Comparison of ENCODE assay signal across 8 cellular contexts in the genomic region with DNA sequence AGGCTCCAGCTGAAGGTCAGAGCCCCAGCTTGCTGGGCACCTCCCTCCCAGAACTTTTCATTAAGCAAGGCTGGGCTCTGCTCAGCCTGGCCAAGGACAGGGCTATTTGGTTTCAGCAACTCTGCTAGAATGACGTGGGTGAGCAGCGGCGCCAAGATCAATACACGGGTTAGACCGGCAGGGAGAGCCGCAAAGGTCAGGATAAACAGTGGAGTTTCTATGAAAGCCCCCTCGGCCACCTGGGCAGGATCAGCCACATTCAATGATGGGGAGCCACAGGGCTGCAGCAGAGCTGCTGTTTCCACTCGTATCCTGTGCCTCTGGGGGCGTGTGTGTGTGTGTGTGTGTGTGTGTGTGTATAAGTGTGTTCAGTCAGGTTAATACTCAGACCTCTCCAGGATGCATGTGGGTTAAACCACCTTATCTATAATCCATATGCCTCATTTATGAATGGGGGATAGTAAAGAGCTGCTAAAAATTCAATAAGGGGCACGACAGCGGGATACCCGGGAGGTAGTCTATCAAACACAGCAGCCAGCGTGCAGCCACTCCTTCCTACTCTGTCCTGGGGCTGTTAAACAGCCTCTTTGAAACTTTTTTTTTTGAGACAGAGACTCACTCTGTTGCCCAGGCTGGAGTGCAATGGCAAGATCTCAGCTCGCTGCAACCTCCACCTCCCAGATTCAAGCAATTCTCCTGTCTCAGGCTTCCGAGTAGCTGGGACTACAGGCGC. TPM values are rescaled to one million over a fixed set of nuclear protein-coding genes. Genes with fewer than 3 reads are reported as not detected.
DNase-seq lines count a peak whose midpoint lies in the region; ATAC-seq and TF ChIP-seq lines count a peak whose summit lies in the region.

No MANE protein-coding gene starts in this region.

- POLR2A ChIA-PET in PC-3 (lab: Charles Lee; ENCODE audit: unreplicated experiment) = interaction anchor here (1.1 kb wide), 1 partner anchor 8 kb away, joined by 4 read pairs; no protein-coding TSS in a partner anchor

- H3K27ac ChIP-seq in ACC112 (ENCODE audit: low read depth, low read length) (peak overlapping the region; percentile 93), PC-3 (ENCODE audit: low read length) (peak overlapping the region; percentile 77)

- peak overlapping the region; percentile 28 for H3K4me2 ChIP-seq in PC-3 (ENCODE audit: low read length)

- BruUV-seq in PC-3 (replicated peaks; lab: Mats Ljungman, UMichigan) = no TSS peak

- CTCF ChIA-PET in PC-3 (lab: Charles Lee) = no interaction called here

- no peaks in the 10 kb centered on the region for H3K36me3 Mint-ChIP-seq in natural killer cell

- H3K27me3 ChIP-seq in ACC112 (ENCODE audit: insufficient read depth, low read length) (no peaks in the 10 kb centered on the region), PC-3 (ENCODE audit: low read length) (no peaks in the 10 kb centered on the region)

- no peaks in the 10 kb centered on the region for H3K9me3 Mint-ChIP-seq in natural killer cell

- peaks cover 80% of the 10 kb centered on the region for H4K20me1 ChIP-seq in PC-3 (ENCODE audit: low read length)

- peaks cover 80 to 87% of the 10 kb centered on the region in 2 donors for H3K4me1 Mint-ChIP-seq in natural killer cell

- peaks cover 3% of the 10 kb centered on the region; the same call in 1 of the 2 replicates for H3K36me3 ChIP-seq in ACC112 (ENCODE audit: insufficient read depth, low read length)
- H3K36me3 ChIP-seq in PC-3 (ENCODE audit: low read depth, low read length) = peaks cover 17% of the 10 kb centered on the region; the same call in 1 of the 2 replicates

- ATAC-seq in PC-3 (peak; percentile 5), natural killer cell (no peak), GM21825 (IDR thresholded peaks at IDR 0.05; ENCODE audit: unreplicated experiment) (no peak), HG03135 (IDR thresholded peaks at IDR 0.05; ENCODE audit: unreplicated experiment) (no peak)

- H3K27me3 Mint-ChIP-seq in natural killer cell (ENCODE audit: low read depth in 2 of 2) = no peaks in the 10 kb centered on the region

- H3K9me2 ChIP-seq in PC-3 (replicated peaks; ENCODE audit: low read length) = no peaks in the 10 kb centered on the region

- H2AFZ ChIP-seq in ACC112 (ENCODE audit: low read length, unreplicated experiment) (no peak overlapping the region), PC-3 (ENCODE audit: low read length) (no peak overlapping the region)

- H3K9ac ChIP-seq in PC-3 (ENCODE audit: low read length) = peak overlapping the region; percentile 40

- no peaks in the 10 kb centered on the region for H3K9me3 ChIP-seq in PC-3 (ENCODE audit: low read length)

- intact Hi-C loops in PC-3 (cut with micrococcal nuclease) (no loop called here), natural killer cell (cut with micrococcal nuclease) (no loop called here)

- no peaks in the 10 kb centered on the region for H3F3A ChIP-seq in PC-3 (ENCODE audit: low read length, unreplicated experiment)

- H3K4me3 Mint-ChIP-seq in natural killer cell = peak overlapping the region; percentile 26

- H3K27ac Mint-ChIP-seq in natural killer cell = peak overlapping the region; percentile 90 to 96

- H3K4me1 ChIP-seq in ACC112 (ENCODE audit: control insufficient read depth, insufficient read depth, low read length, unreplicated experiment) = peaks cover 72% of the 10 kb centered on the region
- H3K4me1 ChIP-seq in PC-3 (ENCODE audit: insufficient read depth, low read length) = peaks cover 57% of the 10 kb centered on the region

- peaks cover 91% of the 10 kb centered on the region for H3K79me2 ChIP-seq in ACC112 (ENCODE audit: control insufficient read depth, insufficient read depth, low read length, unreplicated experiment)
- H3K79me2 ChIP-seq in PC-3 (ENCODE audit: low read length) = peaks cover 96% of the 10 kb centered on the region

- DNase-seq in PC-3 (no peak), dermis microvascular lymphatic vessel endothelial cell (ENCODE audit: low read depth in 2 of 2) (peak; percentile 85 to 94), natural killer cell (no peak), G401 (ENCODE audit: low spot score) (no peak), putamen (ENCODE audit: low spot score) (no peak)

- no peak overlapping the region for H3K4me3 ChIP-seq in ACC112 (ENCODE audit: low read depth, low read length)
- no peak overlapping the region for H3K4me3 ChIP-seq in PC-3 (ENCODE audit: low read length)

- in situ Hi-C loops in G401 (cut with HindIII; ENCODE audit: low sequenced_read_pairs) = no loop called here

- TF ChIP-seq CTCF in PC-3 (conservative IDR thresholded peaks at IDR 0.05; ENCODE audit: low read depth, low read length) (no peak), natural killer cell (IDR thresholded peaks at IDR 0.05) (no peak)

RNA-seq across cellular contexts. Expression of gene MYH9, which starts 34.8 kb away (rescaled TPM):
- total RNA-seq in PC-3 (2014; rRNA removed) (357 and 546 TPM in 2 replicates), dermis microvascular lymphatic vessel endothelial cell (455 and 480 TPM in 2 replicates), natural killer cell (1,000 to 10,000 TPM in 1 of 3 donors, 100 to 1,000 TPM in 2; 803 to 1,038 (median 808) TPM)
- total RNA-seq in G401 (2014; rRNA removed; shearing (Covaris generic)) = 153 and 185 TPM in 2 replicates

Comparison
In these comparisons a context has a peak if more than half of its experiments do, and no peak if none do; other contexts are left out.
1. DNase-seq: peak in dermis microvascular lymphatic vessel endothelial cell (2 of 2); none in PC-3 (single experiment), natural killer cell (single experiment), G401 (single experiment) and putamen (single experiment).